31 cellular contexts compared by ENCODE assay signal in genomic region chr12:112309797-112310196, GRCh38.
DNase-seq lines count a peak whose midpoint lies in the region; ATAC-seq and TF ChIP-seq lines count a peak whose summit lies in the region.
"Had no signal": no experiment of that assay in that cellular context is flagged by ENCODE, and none has a peak within 500 bp of the region (broad histone marks: within the 10 kb centered on the region; RNA-seq: fewer than 3 reads in every experiment).

No MANE protein-coding gene starts in this region.

- H3K27me3 Mint-ChIP-seq in mesothelial cell of epicardium (ENCODE audit: low read depth) = no peaks in the 10 kb centered on the region
- H3K27me3 Mint-ChIP-seq: activated CD8-positive, alpha-beta memory T cell treated with anti-CD3 and anti-CD28 coated beads, Interleukin-2, amount 10 ng/mL, durations not matched to agents 7 days and 5 days had no signal

- in situ Hi-C loops in astrocyte of the spinal cord (cut with HindIII; ENCODE audit: low sequenced_read_pairs) = no loop called here

- ATAC-seq in HG02870 (IDR thresholded peaks at IDR 0.05; ENCODE audit: unreplicated experiment) = peak; percentile 45
- ATAC-seq: activated CD8-positive, alpha-beta memory T cell treated with anti-CD3 and anti-CD28 coated beads, Interleukin-2, amount 10 ng/mL, durations not matched to agents 7 days and 5 days; GM23338; left ventricle myocardium superior; right cardiac atrium had no signal

- TF ChIP-seq CTCF in GM06990 (IDR thresholded peaks at IDR 0.05; ENCODE audit: insufficient read depth, low read length, poor library complexity, severe bottlenecking) (no peak), astrocyte of the spinal cord (IDR thresholded peaks at IDR 0.05; ENCODE audit: low read depth, low read length) (no peak), mesothelial cell of epicardium (IDR thresholded peaks at IDR 0.05; ENCODE audit: unreplicated experiment) (no peak)

- peak; percentile 44 for DNase-seq in GM06990 (ENCODE audit: extremely low read depth, insufficient read length)
- DNase-seq in astrocyte of the spinal cord (ENCODE audit: low read depth, low spot score) = peak; percentile 18
- DNase-seq in mesothelial cell of epicardium (ENCODE audit: low spot score in 2 of 2, unreplicated experiment in 2 of 2) = no peak
- DNase-seq in NCI-H2107 (lab: John Stamatoyannopoulos, UW) = no peak
- no peak for DNase-seq in NCI-H510A treated with DMSO at 0.1 percent for 48 hours (lab: John Stamatoyannopoulos, UW)
- no peak for DNase-seq in stimulated activated CD4-positive, alpha-beta T cell treated with anti-CD3 and anti-CD28 coated beads, Interleukin-2, amount 100 ng/mL, for 48 hours
- DNase-seq: activated CD4-positive, alpha-beta T cell treated with anti-CD3 and anti-CD28 coated beads, Interleukin-2, amount 50 U/mL, for 1 hour; activated CD8-positive, alpha-beta memory T cell treated with anti-CD3 and anti-CD28 coated beads, Interleukin-2, amount 10 ng/mL, durations not matched to agents 7 days and 5 days; activated naive CD4-positive, alpha-beta T cell treated with Interleukin-2 at 50 U/mL for 16 hours; activated T-cell treated with anti-CD3 and anti-CD28 coated beads, Interleukin-2, amount 50 U/mL, for 48 hours; amniotic stem cell; COR-L47; DMS53; GDM1; head of caudate nucleus; kidney; left ventricle myocardium superior; NCI-H1048; NCI-H1694; NCI-H446 treated with DMSO at 0.1 percent for 48 hours; NCI-H82; posterior cingulate gyrus; right cardiac atrium; SIG-M5; stimulated activated CD4-positive, alpha-beta T cell treated with anti-CD3 and anti-CD28 coated beads, Interleukin-1b, Interleukin-23, amount 100 ng/mL, for 48 hours; T-helper 9 cell; WERI-Rb-1 had no signal

- no peaks in the 10 kb centered on the region for H3K27me3 ChIP-seq in GM06990 (replicated peaks; ENCODE audit: control insufficient read depth, insufficient read depth, low read length)
- H3K27me3 ChIP-seq: breast epithelium, tibial nerve had no signal

- peaks cover 35% of the 10 kb centered on the region for H3K36me3 Mint-ChIP-seq in mesothelial cell of epicardium

- H3K4me1 Mint-ChIP-seq in mesothelial cell of epicardium = peaks cover 16% of the 10 kb centered on the region
- H3K4me1 Mint-ChIP-seq: GM23338 had no signal

- H3K4me3 ChIP-seq in GM06990 (replicated peaks; ENCODE audit: low read depth, low read length) (no peak overlapping the region), astrocyte of the spinal cord (ENCODE audit: low read depth, low read length) (no peak overlapping the region)
- H3K4me3 ChIP-seq: breast epithelium, GM23338, tibial nerve had no signal

- no peak overlapping the region for H3K4me3 Mint-ChIP-seq in mesothelial cell of epicardium
- H3K4me3 Mint-ChIP-seq: activated CD8-positive, alpha-beta memory T cell treated with anti-CD3 and anti-CD28 coated beads, Interleukin-2, amount 10 ng/mL, durations not matched to agents 7 days and 5 days; GM23338 had no signal

- H3K36me3 ChIP-seq in GM06990 (ENCODE audit: control insufficient read depth, insufficient read depth, low read length) = peaks cover 2% of the 10 kb centered on the region
- H3K36me3 ChIP-seq: breast epithelium had no signal

- H3K27ac Mint-ChIP-seq in mesothelial cell of epicardium = peak overlapping the region; percentile 3
- H3K27ac Mint-ChIP-seq: activated CD8-positive, alpha-beta memory T cell treated with anti-CD3 and anti-CD28 coated beads, Interleukin-2, amount 10 ng/mL, durations not matched to agents 7 days and 5 days; GM23338 had no signal

- no peaks in the 10 kb centered on the region for H3K9me3 Mint-ChIP-seq in mesothelial cell of epicardium
- H3K9me3 Mint-ChIP-seq: GM23338 had no signal

Comparison
In these comparisons a context has a peak if more than half of its experiments do, and no peak if none do; other contexts are left out.
1. DNase-seq: peak in GM06990 (single experiment) and astrocyte of the spinal cord (single experiment); none in mesothelial cell of epicardium (0 of 2), NCI-H2107 (single experiment), NCI-H510A treated with DMSO at 0.1 percent for 48 hours (single experiment) and stimulated activated CD4-positive, alpha-beta T cell treated with anti-CD3 and anti-CD28 coated beads, Interleukin-2, amount 100 ng/mL, for 48 hours (0 of 2).